22 cellular contexts compared by ENCODE assay signal in genomic region chr3:183862610-183863009, GRCh38.
"Had no signal": no experiment of that assay in that cellular context is flagged by ENCODE, and none has a peak within 500 bp of the region (broad histone marks: within the 10 kb centered on the region; RNA-seq: fewer than 3 reads in every experiment).

No MANE protein-coding gene starts in this region.

- H3K4me3 ChIP-seq: esophagus squamous epithelium, lung, prostate gland, right lobe of liver, spleen had no signal

- H3K9ac ChIP-seq: parathyroid adenoma had no signal

- FAIRE-seq: colon, frontal cortex, urothelium cell line had no signal

- H3K36me3 ChIP-seq: prostate gland had no signal

- DNase-seq: cerebellar nuclear complex; effector memory CD8-positive, alpha-beta T cell; esophagus squamous epithelium; islet precursor cell; left colon; left ventricle myocardium superior; mesendoderm; naive B cell; retina; right lobe of liver; spleen; stimulated activated CD4-positive, alpha-beta T cell treated with anti-CD3 and anti-CD28 coated beads, Interleukin-15, amount 100 ng/mL, for 24 hours; stimulated activated CD4-positive, alpha-beta T cell treated with anti-CD3 and anti-CD28 coated beads, Interleukin-1b, Interleukin-23, amount 100 ng/mL, for 48 hours; stimulated activated CD4-positive, alpha-beta T cell treated with anti-CD3 and anti-CD28 coated beads, Interleukin-4, amount 100 ng/mL, for 4 hours; stimulated activated naive CD4-positive, alpha-beta T cell treated with Interleukin-2 at 50 U/mL for 16 hours had no signal

- H3K79me2 ChIP-seq: parathyroid adenoma had no signal

- H2AFZ ChIP-seq: parathyroid adenoma had no signal

- H3K27me3 ChIP-seq: esophagus squamous epithelium, right lobe of liver, spleen had no signal

- H3K27ac ChIP-seq: epithelial cell of prostate, esophagus squamous epithelium, parathyroid adenoma, prostate gland, right lobe of liver, spleen had no signal

- H3K4me1 ChIP-seq: esophagus squamous epithelium, parathyroid adenoma, prostate gland, right lobe of liver, spleen had no signal

- ATAC-seq: effector memory CD8-positive, alpha-beta T cell; left colon; left ventricle myocardium superior; right lobe of liver had no signal

- H3K9me3 ChIP-seq: esophagus squamous epithelium, prostate gland, right lobe of liver, spleen had no signal
